23 cellular contexts compared by ENCODE assay signal in the genomic region with DNA sequence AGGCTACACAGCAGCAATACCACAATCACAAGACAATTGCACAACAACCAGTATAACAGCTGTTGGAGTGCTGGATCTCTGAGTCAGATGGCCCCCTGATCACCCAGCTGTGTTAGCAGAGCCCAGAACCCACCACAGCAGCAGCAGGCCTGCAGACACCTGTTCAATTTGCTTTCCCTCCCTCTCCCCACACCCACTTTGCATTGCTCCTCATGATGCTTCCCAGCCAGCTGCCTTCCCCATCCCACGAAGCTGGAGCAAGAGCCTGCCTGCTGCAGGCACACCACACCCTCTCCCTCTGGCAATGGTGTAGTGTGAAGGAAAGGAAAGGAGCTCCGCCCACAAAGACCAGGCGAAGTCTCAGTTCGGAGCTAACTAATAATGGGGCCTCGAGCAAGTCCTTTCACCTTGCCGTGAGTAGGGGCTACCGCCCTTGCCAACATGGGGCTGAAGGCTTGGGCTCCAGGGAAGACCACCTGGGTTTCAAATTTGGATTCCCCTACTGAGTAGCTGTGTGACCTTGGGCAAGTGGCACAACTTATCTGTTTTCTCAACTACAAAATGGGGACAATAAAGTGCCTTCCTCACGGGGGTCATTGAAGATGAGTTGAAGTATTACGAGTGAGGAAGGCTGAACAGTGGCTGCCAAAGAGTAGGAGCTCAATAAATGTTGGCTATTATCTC. TPM values are rescaled to one million over a fixed set of nuclear protein-coding genes. Genes with fewer than 3 reads are reported as not detected.
A peak's percentile ranks its signal among the peaks of the same experiment; 100 is the strongest.
DNase-seq lines count a peak whose midpoint lies in the region; ATAC-seq and TF ChIP-seq lines count a peak whose summit lies in the region.
"Had no signal": no experiment of that assay in that cellular context is flagged by ENCODE, and none has a peak within 500 bp of the region (broad histone marks: within the 10 kb centered on the region; RNA-seq: fewer than 3 reads in every experiment).

No MANE protein-coding gene starts in this region.

- DNase-seq in NAMALWA (ENCODE audit: low spot score) (peak; percentile 16), fibroblast of mammary gland (ENCODE audit: low read depth) (peak; percentile 32), neuronal stem cell (ENCODE audit: low spot score) (no peak)
- no peak for DNase-seq in CD4-positive, alpha-beta T cell
- DNase-seq: activated CD4-positive, alpha-beta T cell treated with anti-CD3 and anti-CD28 coated beads, Interleukin-2, amount 50 U/mL, for 4 hours; activated effector memory CD4-positive, alpha-beta T cell treated with Interleukin-2 at 50 U/mL for 16 hours; activated naive CD8-positive, alpha-beta T cell treated with anti-CD3 and anti-CD28 coated beads, Interleukin-2, amount 10 ng/mL, durations not matched to agents 7 days and 5 days; AML-193; CD8-positive, alpha-beta memory T cell; effector CD8-positive, alpha-beta T cell; immature natural killer cell; NCI-H1092; stimulated activated CD4-positive, alpha-beta T cell treated with anti-CD3 and anti-CD28 coated beads, Interleukin-12 subunit alpha, Interleukin-12 subunit beta, amount 100 ng/mL, for 4 hours; stimulated activated CD4-positive, alpha-beta T cell treated with anti-CD3 and anti-CD28 coated beads, Interleukin-4, amount 100 ng/mL, for 4 hours; stimulated activated naive CD8-positive, alpha-beta T cell treated with anti-CD3 and anti-CD28 coated beads, Interleukin-15, Interleukin-2, amounts not matched to agents 100 U/mL and 50 U/mL, for 24 hours; T-helper 2 cell had no signal

- no peak overlapping the region for H2AK5ac ChIP-seq in neuronal stem cell (ENCODE audit: low read depth, low read length)

- H3K36me3 Mint-ChIP-seq in CD4-positive, alpha-beta T cell (ENCODE audit: low read depth), result no peaks in the 10 kb centered on the region
- H3K36me3 Mint-ChIP-seq: activated naive CD8-positive, alpha-beta T cell treated with anti-CD3 and anti-CD28 coated beads, Interleukin-2, amount 10 ng/mL, durations not matched to agents 7 days and 5 days; CD8-positive, alpha-beta memory T cell; immature natural killer cell had no signal

- H3K36me3 ChIP-seq in HEK293 (ENCODE audit: control insufficient read depth in 2 of 2, insufficient read depth in 1 of 2, low read length in 2 of 2) (no peaks in the 10 kb centered on the region), neuronal stem cell (replicated peaks in 1 of 2; ENCODE audit: control insufficient read depth in 2 of 2, insufficient read depth in 2 of 2, low read length in 2 of 2) (no peaks in the 10 kb centered on the region)

- no peaks in the 10 kb centered on the region for H3K9me3 Mint-ChIP-seq in CD4-positive, alpha-beta T cell
- H3K9me3 Mint-ChIP-seq: activated naive CD8-positive, alpha-beta T cell treated with anti-CD3 and anti-CD28 coated beads, Interleukin-2, amount 10 ng/mL, durations not matched to agents 7 days and 5 days; immature natural killer cell had no signal

- H4K91ac ChIP-seq in neuronal stem cell (ENCODE audit: low read depth, low read length, poor library complexity), result no peak overlapping the region

- no CpG with 5 or more reads among the region's 9 CpGs for WGBS in neuronal stem cell (ENCODE audit: extremely low coverage in 2 of 2, insufficient read length in 2 of 2, insufficient replicate concordance in 1 of 2), 2 donors

- H3K4me1 ChIP-seq in HEK293 (ENCODE audit: control insufficient read depth, insufficient read depth, low read length) (no peaks in the 10 kb centered on the region), neuronal stem cell (ENCODE audit: control insufficient read depth in 2 of 2, insufficient read depth in 1 of 2, low read depth in 1 of 2, low read length in 2 of 2) (peaks cover 0 to 3% of the 10 kb centered on the region in 2 donors)

- H3K79me1 ChIP-seq in neuronal stem cell (ENCODE audit: low read depth, low read length), result no peaks in the 10 kb centered on the region

- H4K8ac ChIP-seq in neuronal stem cell (ENCODE audit: low read depth, low read length), result no peak overlapping the region

- H3K27ac ChIP-seq in HEK293 (ENCODE audit: extremely low read depth, low read depth, low read length) (no peak overlapping the region), neuronal stem cell (replicated peaks; ENCODE audit: low read length) (no peak overlapping the region)
- no peak overlapping the region for H3K27ac ChIP-seq in CD4-positive, alpha-beta T cell (ENCODE audit: low read depth, low read length)
- H3K27ac ChIP-seq: KMS-11, SK-N-MC, VCaP had no signal

- no peak overlapping the region for H2AFZ ChIP-seq in neuronal stem cell (ENCODE audit: low read length)

- H3K4me3 ChIP-seq in HEK293 (ENCODE audit: low read depth, low read length) (no peak overlapping the region), fibroblast of mammary gland (ENCODE audit: control insufficient read depth, low read depth, low read length) (no peak overlapping the region), neuronal stem cell (ENCODE audit: low read length in 2 of 2) (no peak overlapping the region)
- H3K4me3 ChIP-seq: SK-N-MC had no signal

- no peak overlapping the region for H3K4me3 Mint-ChIP-seq in CD4-positive, alpha-beta T cell
- H3K4me3 Mint-ChIP-seq: activated naive CD8-positive, alpha-beta T cell treated with anti-CD3 and anti-CD28 coated beads, Interleukin-2, amount 10 ng/mL, durations not matched to agents 7 days and 5 days; CD8-positive, alpha-beta memory T cell; immature natural killer cell had no signal

- peaks cover 0 to 5% (median 4%) of the 10 kb centered on the region in 3 experiments for H3K27me3 ChIP-seq in neuronal stem cell (ENCODE audit: control insufficient read depth in 3 of 3, insufficient read depth in 3 of 3, low read depth in 1 of 3, low read length in 3 of 3)
- H3K27me3 ChIP-seq in CD4-positive, alpha-beta T cell (ENCODE audit: control insufficient read depth, insufficient read depth, low read length), result peaks cover 27% of the 10 kb centered on the region

- POLR2A ChIA-PET in HEK293 (lab: Yijun Ruan, JAX), result no interaction called here
- POLR2A ChIA-PET in CD4-positive, alpha-beta T cell (lab: Charles Lee), result no interaction called here

- H2BK5ac ChIP-seq in neuronal stem cell (ENCODE audit: low read length), result no peak overlapping the region

- H3K9me3 ChIP-seq in HEK293 (ENCODE audit: control insufficient read depth, insufficient read depth, low read depth, low read length), result no peaks in the 10 kb centered on the region
- no peaks in the 10 kb centered on the region for H3K9me3 ChIP-seq in neuronal stem cell (replicated peaks in 1 of 2; ENCODE audit: control insufficient read depth in 2 of 2, insufficient read depth in 1 of 2, low read depth in 1 of 2, low read length in 2 of 2)
- no peaks in the 10 kb centered on the region for H3K9me3 ChIP-seq in CD4-positive, alpha-beta T cell (ENCODE audit: control insufficient read depth, low read length)

- ATAC-seq in HG03460 (IDR thresholded peaks at IDR 0.05; ENCODE audit: unreplicated experiment) (no peak), GM18873 (IDR thresholded peaks at IDR 0.05; ENCODE audit: low FRiP score, unreplicated experiment) (no peak)
- ATAC-seq in CD4-positive, alpha-beta T cell (ENCODE audit: poor library complexity), result no peak
- ATAC-seq: HCT116; stimulated activated naive CD8-positive, alpha-beta T cell treated with anti-CD3 and anti-CD28 coated beads, Interleukin-15, Interleukin-2, amounts not matched to agents 100 U/mL and 50 U/mL, for 24 hours had no signal

- CTCF ChIA-PET in HEK293 (lab: Yijun Ruan, JAX), result interaction anchor here (0.6 to 1.6 kb wide), 7 partner anchors 8 to 243 kb away, joined by 3 to 11 read pairs (median 3); no protein-coding TSS in a partner anchor
- CTCF ChIA-PET in CD4-positive, alpha-beta T cell (lab: Charles Lee), result no interaction called here

- no peak overlapping the region for H3K23ac ChIP-seq in neuronal stem cell (ENCODE audit: low read depth, low read length, poor library complexity)

- H2BK15ac ChIP-seq in neuronal stem cell (ENCODE audit: low read length), result no peak overlapping the region

- H3K27ac Mint-ChIP-seq in CD4-positive, alpha-beta T cell, result no peak overlapping the region
- H3K27ac Mint-ChIP-seq: activated naive CD8-positive, alpha-beta T cell treated with anti-CD3 and anti-CD28 coated beads, Interleukin-2, amount 10 ng/mL, durations not matched to agents 7 days and 5 days; immature natural killer cell had no signal

- H2BK120ac ChIP-seq in neuronal stem cell (ENCODE audit: low read depth, low read length), result no peak overlapping the region

- no peaks in the 10 kb centered on the region for H3K4me1 Mint-ChIP-seq in CD4-positive, alpha-beta T cell (ENCODE audit: low read depth)
- H3K4me1 Mint-ChIP-seq: activated naive CD8-positive, alpha-beta T cell treated with anti-CD3 and anti-CD28 coated beads, Interleukin-2, amount 10 ng/mL, durations not matched to agents 7 days and 5 days; CD8-positive, alpha-beta memory T cell; immature natural killer cell had no signal

- TF ChIP-seq CTCF in HEK293 (tag by site-specific recombination; IDR thresholded peaks at IDR 0.05) (no peak), fibroblast of mammary gland (conservative IDR thresholded peaks at IDR 0.05; ENCODE audit: control insufficient read depth, insufficient read depth, low read depth, low read length) (no peak)
- no peak for TF ChIP-seq CTCF in CD4-positive, alpha-beta T cell (IDR thresholded peaks at IDR 0.05)

- no peak overlapping the region for H3K9ac ChIP-seq in neuronal stem cell (ENCODE audit: low read depth, low read length, poor library complexity)
- H3K9ac ChIP-seq: KMS-11 had no signal

- intact Hi-C loops in CD4-positive, alpha-beta T cell (cut with DNase I, micrococcal nuclease), result no loop called here

- H2BK12ac ChIP-seq in neuronal stem cell (ENCODE audit: low read length), result no peak overlapping the region

- no peak overlapping the region for H3K4ac ChIP-seq in neuronal stem cell (ENCODE audit: low read length)

- no peak overlapping the region for H3K4me2 ChIP-seq in neuronal stem cell (ENCODE audit: insufficient read depth, low read length, poor library complexity, severe bottlenecking)
- H3K4me2 ChIP-seq: KMS-11 had no signal

- no peak overlapping the region for H3K14ac ChIP-seq in neuronal stem cell (ENCODE audit: low read length)

- H3K27me3 Mint-ChIP-seq in CD4-positive, alpha-beta T cell, result peaks cover 70% of the 10 kb centered on the region

- peak overlapping the region; percentile 11 for H3K18ac ChIP-seq in neuronal stem cell (ENCODE audit: low read length)

TF ChIP-seq in HEK293, 187 proteins besides CTCF, POLR2A, EP300 and RAD21 (continues in another document):
- TF ChIP-seq KLF1 (tag by site-specific recombination; IDR thresholded peaks at IDR 0.05), result peak; percentile 34; the same call in 1 of the 2 replicates

RNA-seq across cellular contexts. Expression of a gene that starts 19.5 kb away (rescaled TPM):
- polyA plus RNA-seq in neuronal stem cell (2013, experiment 1 of 2), result 2.0 TPM
- 1.9 TPM for polyA plus RNA-seq in neuronal stem cell (2013, experiment 2 of 2)
- not detected for total RNA-seq in CD4-positive, alpha-beta T cell
- total RNA-seq: activated naive CD8-positive, alpha-beta T cell treated with anti-CD3 and anti-CD28 coated beads, Interleukin-2, amount 10 ng/mL, durations not matched to agents 7 days and 5 days had no signal
- polyA plus RNA-seq: CD8-positive, alpha-beta memory T cell; immature natural killer cell had no signal

Comparison
In these comparisons a context has a peak if more than half of its experiments do, and no peak if none do; other contexts are left out.
1. DNase-seq: peak in NAMALWA (single experiment) and fibroblast of mammary gland (single experiment); none in neuronal stem cell (single experiment) and CD4-positive, alpha-beta T cell (0 of 10).